16 cellular contexts compared by ENCODE assay signal in genomic region chr5:17794829-17795228, GRCh38.
A peak's percentile ranks its signal among the peaks of the same experiment; 100 is the strongest.
DNase-seq lines count a peak whose midpoint lies in the region; ATAC-seq and TF ChIP-seq lines count a peak whose summit lies in the region.
"Had no signal": no experiment of that assay in that cellular context is flagged by ENCODE, and none has a peak within 500 bp of the region (broad histone marks: within the 10 kb centered on the region; RNA-seq: fewer than 3 reads in every experiment).

No MANE protein-coding gene starts in this region.

- CTCF ChIA-PET in PC-3 (lab: Charles Lee), result no interaction called here

- H3K79me1 ChIP-seq in mesenchymal stem cell (replicated peaks; ENCODE audit: low read length, poor library complexity, severe bottlenecking), result no peaks in the 10 kb centered on the region

- intact Hi-C loops in PC-3 (cut with micrococcal nuclease), result no loop called here

- TF ChIP-seq CTCF in PC-3 (conservative IDR thresholded peaks at IDR 0.05; ENCODE audit: low read depth, low read length), result no peak

- ATAC-seq in PC-3, result no peak

- no peak overlapping the region for H4K91ac ChIP-seq in mesenchymal stem cell (ENCODE audit: low read length)

- H3K18ac ChIP-seq in mesenchymal stem cell (ENCODE audit: low read depth in 1 of 2, low read length in 2 of 2), result no peak overlapping the region

- no peak overlapping the region for H3K14ac ChIP-seq in mesenchymal stem cell (ENCODE audit: low read length in 2 of 2)

- no peak overlapping the region for H3K9ac ChIP-seq in mesenchymal stem cell (ENCODE audit: low read length)
- H3K9ac ChIP-seq in PC-3 (ENCODE audit: low read length), result no peak overlapping the region

- peaks cover 1% of the 10 kb centered on the region for H3K4me1 ChIP-seq in mesenchymal stem cell (ENCODE audit: control insufficient read depth, insufficient read depth, low read depth, low read length)
- peaks cover 22% of the 10 kb centered on the region for H3K4me1 ChIP-seq in PC-3 (ENCODE audit: insufficient read depth, low read length)
- H3K4me1 ChIP-seq: BE2C had no signal

- H3F3A ChIP-seq in PC-3 (ENCODE audit: low read length, unreplicated experiment), result no peaks in the 10 kb centered on the region

- H2BK5ac ChIP-seq in mesenchymal stem cell (ENCODE audit: low read depth, low read length, poor library complexity, severe bottlenecking), result no peak overlapping the region

- H3K27me3 ChIP-seq in mesenchymal stem cell (ENCODE audit: control insufficient read depth in 1 of 2, insufficient read depth in 1 of 2, low read length in 2 of 2) (no peaks in the 10 kb centered on the region), PC-3 (ENCODE audit: low read length) (no peaks in the 10 kb centered on the region)
- H3K27me3 ChIP-seq: BE2C had no signal

- no CpG with 5 or more reads among the region's 2 CpGs for WGBS in mesenchymal stem cell

- H2BK15ac ChIP-seq in mesenchymal stem cell (ENCODE audit: low read depth, poor library complexity, severe bottlenecking), result no peak overlapping the region

- H4K8ac ChIP-seq in mesenchymal stem cell (ENCODE audit: low read length), result no peak overlapping the region

- DNase-seq in SIG-M5 treated with dmso at 0.1 percent for 504 hours (lab: John Stamatoyannopoulos, UW; ENCODE audit: unreplicated experiment) (peak; percentile 45), SIG-M5 (lab: John Stamatoyannopoulos, UW) (no peak), NOMO-1 (lab: John Stamatoyannopoulos, UW; ENCODE audit: unreplicated experiment in 2 of 2) (peak; percentile 94 to 98), SKM-1 (lab: John Stamatoyannopoulos, UW; ENCODE audit: unreplicated experiment) (peak; percentile 33), mesenchymal stem cell (no peak), NCI-H146 (lab: John Stamatoyannopoulos, UW) (no peak), PC-3 (no peak), hypothalamus (lab: John Stamatoyannopoulos, UW) (no peak)
- DNase-seq: BE2C, H7, NCI-H1092 treated with DMSO at 0.1 percent for 48 hours, NCI-H1436, NCI-H187 treated with DMSO at 0.1 percent for 48 hours, NCI-H524 treated with DMSO at 0.1 percent for 48 hours, NCI-H774 had no signal

- H2BK120ac ChIP-seq in mesenchymal stem cell (ENCODE audit: low read depth, low read length), result no peak overlapping the region

- H2AFZ ChIP-seq in mesenchymal stem cell (ENCODE audit: low read depth, low read length), result no peak overlapping the region
- H2AFZ ChIP-seq in PC-3 (ENCODE audit: low read length), result no peak overlapping the region

- H2BK12ac ChIP-seq in mesenchymal stem cell (ENCODE audit: low read length in 2 of 2), result no peak overlapping the region

- BruUV-seq in PC-3 (replicated peaks; lab: Mats Ljungman, UMichigan), result no TSS peak

- POLR2A ChIA-PET in PC-3 (lab: Charles Lee; ENCODE audit: unreplicated experiment), result no interaction called here

- no peaks in the 10 kb centered on the region for H3K9me2 ChIP-seq in PC-3 (replicated peaks; ENCODE audit: low read length)

- H3K27ac ChIP-seq in mesenchymal stem cell (ENCODE audit: low read length, poor library complexity, severe bottlenecking) (no peak overlapping the region), PC-3 (ENCODE audit: low read length) (no peak overlapping the region)
- H3K27ac ChIP-seq: 22Rv1 had no signal

- H3K36me3 ChIP-seq in mesenchymal stem cell (ENCODE audit: control insufficient read depth in 1 of 2, insufficient read depth in 2 of 2, low read depth in 1 of 2, low read length in 2 of 2) (no peaks in the 10 kb centered on the region), PC-3 (ENCODE audit: low read depth, low read length) (no peaks in the 10 kb centered on the region)
- H3K36me3 ChIP-seq: BE2C had no signal

- H3K4me2 ChIP-seq in mesenchymal stem cell (ENCODE audit: low read length, poor library complexity, severe bottlenecking) (no peak overlapping the region), PC-3 (ENCODE audit: low read length) (no peak overlapping the region)

- H3K23ac ChIP-seq in mesenchymal stem cell (ENCODE audit: low read length in 2 of 2), result no peak overlapping the region

- H3K4me3 ChIP-seq in mesenchymal stem cell (ENCODE audit: insufficient read depth in 1 of 2, low read depth in 1 of 2, low read length in 2 of 2), result no peak overlapping the region
- H3K4me3 ChIP-seq in PC-3 (ENCODE audit: low read length), result no peak overlapping the region

- no peak overlapping the region for H2AK5ac ChIP-seq in mesenchymal stem cell (ENCODE audit: low read length, severe bottlenecking)

- no peaks in the 10 kb centered on the region for H3K79me2 ChIP-seq in PC-3 (ENCODE audit: low read length)

- H3K9me3 ChIP-seq in mesenchymal stem cell (ENCODE audit: control insufficient read depth, low read length), result no peaks in the 10 kb centered on the region
- H3K9me3 ChIP-seq in PC-3 (ENCODE audit: low read length), result no peaks in the 10 kb centered on the region
- H3K9me3 ChIP-seq: BE2C had no signal

- H4K20me1 ChIP-seq in PC-3 (ENCODE audit: low read length), result no peaks in the 10 kb centered on the region

- no peak overlapping the region for H3K4ac ChIP-seq in mesenchymal stem cell (ENCODE audit: low read depth in 1 of 2, low read length in 2 of 2)

Comparison
In these comparisons a context has a peak if more than half of its experiments do, and no peak if none do; other contexts are left out.
1. DNase-seq: peak in SIG-M5 treated with dmso at 0.1 percent for 504 hours (single experiment), NOMO-1 (2 of 2) and SKM-1 (single experiment); none in SIG-M5 (single experiment), mesenchymal stem cell (single experiment), NCI-H146 (single experiment), PC-3 (single experiment) and hypothalamus (0 of 51).